Comparison of ENCODE assay signal across 14 cellular contexts in genomic region chr5:126866837-126867236, GRCh38.
"Had no signal": no experiment of that assay in that cellular context is flagged by ENCODE, and none has a peak within 500 bp of the region (broad histone marks: within the 10 kb centered on the region; RNA-seq: fewer than 3 reads in every experiment).

No MANE protein-coding gene starts in this region.

- ATAC-seq: lower lobe of right lung had no signal

- DNase-seq: activated B cell treated with CpG ODN at 0.5 μM for 24 hours; activated CD4-positive, alpha-beta T cell treated with anti-CD3 and anti-CD28 coated beads, Interleukin-2, amount 10 ng/mL, durations not matched to agents 7 days and 5 days; activated naive CD4-positive, alpha-beta T cell; aorta; effector CD4-positive, alpha-beta T cell; lower lobe of right lung; midbrain; ovary; stimulated activated CD4-positive, alpha-beta T cell treated with anti-CD3 and anti-CD28 coated beads, Interleukin-12 subunit alpha, Interleukin-12 subunit beta, amount 100 ng/mL, for 4 hours; stimulated activated CD4-positive, alpha-beta T cell treated with anti-CD3 and anti-CD28 coated beads, Interleukin-2, amount 100 ng/mL, for 24 hours; tibial artery; uterus had no signal

- H3K27me3 Mint-ChIP-seq: activated B cell treated with CpG ODN at 0.5 μM for 24 hours; activated CD4-positive, alpha-beta T cell treated with anti-CD3 and anti-CD28 coated beads, Interleukin-2, amount 10 ng/mL, durations not matched to agents 7 days and 5 days had no signal

- H3K27ac Mint-ChIP-seq: activated B cell treated with CpG ODN at 0.5 μM for 24 hours; activated CD4-positive, alpha-beta T cell treated with anti-CD3 and anti-CD28 coated beads, Interleukin-2, amount 10 ng/mL, durations not matched to agents 7 days and 5 days; neural progenitor cell; T-helper 2 cell treated with Interferon-gamma antibody and Interleukin-4, amounts not matched to agents 5 μg/mL and 100 μg/mL, for 36 hours had no signal

- H3K9me3 Mint-ChIP-seq: activated B cell treated with CpG ODN at 0.5 μM for 24 hours; activated CD4-positive, alpha-beta T cell treated with anti-CD3 and anti-CD28 coated beads, Interleukin-2, amount 10 ng/mL, durations not matched to agents 7 days and 5 days; neural progenitor cell; T-helper 2 cell treated with Interferon-gamma antibody and Interleukin-4, amounts not matched to agents 5 μg/mL and 100 μg/mL, for 36 hours had no signal

- H3K9me3 ChIP-seq: lower lobe of right lung, ovary, tibial artery, uterus had no signal

- H3K4me3 Mint-ChIP-seq: activated B cell treated with CpG ODN at 0.5 μM for 24 hours; activated CD4-positive, alpha-beta T cell treated with anti-CD3 and anti-CD28 coated beads, Interleukin-2, amount 10 ng/mL, durations not matched to agents 7 days and 5 days; neural progenitor cell; T-helper 2 cell treated with Interferon-gamma antibody and Interleukin-4, amounts not matched to agents 5 μg/mL and 100 μg/mL, for 36 hours had no signal

- H3K27ac ChIP-seq: lower lobe of right lung, neural progenitor cell, ovary, tibial artery, uterus had no signal

- H3K4me1 ChIP-seq: lower lobe of right lung, uterus had no signal

- H3K4me3 ChIP-seq: lower lobe of right lung, neural progenitor cell, ovary, tibial artery, uterus had no signal

- H3K27me3 ChIP-seq: neural progenitor cell, ovary, tibial artery, uterus had no signal

- H3K36me3 ChIP-seq: lower lobe of right lung, neural progenitor cell, ovary, tibial artery, uterus had no signal
